In genomic region chr9:2620876-2621677, GRCh38 we compare ENCODE assay signal across 8 cellular contexts. TPM values are rescaled to one million over a fixed set of nuclear protein-coding genes. Genes with fewer than 3 reads are reported as not detected.
DNase-seq lines count a peak whose midpoint lies in the region; ATAC-seq, FAIRE-seq and TF ChIP-seq lines count a peak whose summit lies in the region.

No MANE protein-coding gene starts in this region.

- no peaks in the 10 kb centered on the region for H3K36me3 ChIP-seq in MG63

- ATAC-seq in left ventricle myocardium superior: peak; percentile 80
- ATAC-seq in GM18870 (IDR thresholded peaks at IDR 0.05; ENCODE audit: unreplicated experiment): no peak

- peak overlapping the region; percentile 49 for H3K4me3 ChIP-seq in MG63

- intact Hi-C loops in left ventricle myocardium superior (cut with micrococcal nuclease): no loop called here

- TF ChIP-seq POLR2A in H54 (IDR thresholded peaks at IDR 0.05; ENCODE audit: low read depth, low read length): no peak

- peaks cover 12% of the 10 kb centered on the region for H3K27me3 ChIP-seq in MG63

- peak; percentile 65 for DNase-seq in DMS79 (lab: John Stamatoyannopoulos, UW)
- DNase-seq in H54 (ENCODE audit: insufficient read length, low spot score): peak; percentile 79
- peak; percentile 65 for DNase-seq in MG63
- DNase-seq in SHP77 treated with DMSO at 0.1 percent for 48 hours (lab: John Stamatoyannopoulos, UW): peak; percentile 39
- peak; percentile 69 for DNase-seq in amniotic epithelial cell (ENCODE audit: low read depth)
- DNase-seq in left ventricle myocardium superior: peak; percentile 92
- DNase-seq in pons (ENCODE audit: low spot score): peak; percentile 64

- FAIRE-seq in H54 (lab: Jason Lieb, UNC): peak; percentile 78

- no peaks in the 10 kb centered on the region for H3K9me3 ChIP-seq in MG63

RNA-seq across cellular contexts. Expression of gene VLDLR, which starts 0.5 kb away (rescaled TPM):
- 0.13 TPM in 1 of 2 replicates, not detected in the other for total RNA-seq in MG63 (2014; rRNA removed; shearing (Covaris generic); ENCODE audit: low replicate concordance)
- total RNA-seq in left ventricle myocardium superior: 132 TPM

Comparison
In these comparisons a context has a peak if more than half of its experiments do, and no peak if none do; other contexts are left out.
1. DNase-seq: peak in every context shown above with its lines; median percentile 92 in left ventricle myocardium superior; 79 in H54; 69 in amniotic epithelial cell; 65 in DMS79; 65 in MG63; 64 in pons; 39 in SHP77 treated with DMSO at 0.1 percent for 48 hours.
2. RNA of gene VLDLR, which starts 0.5 kb away (total RNA-seq): 132 TPM in left ventricle myocardium superior (single experiment); 0.13 TPM in MG63; every median in the first group is over 100 times any median in the second.